In the genomic region with DNA sequence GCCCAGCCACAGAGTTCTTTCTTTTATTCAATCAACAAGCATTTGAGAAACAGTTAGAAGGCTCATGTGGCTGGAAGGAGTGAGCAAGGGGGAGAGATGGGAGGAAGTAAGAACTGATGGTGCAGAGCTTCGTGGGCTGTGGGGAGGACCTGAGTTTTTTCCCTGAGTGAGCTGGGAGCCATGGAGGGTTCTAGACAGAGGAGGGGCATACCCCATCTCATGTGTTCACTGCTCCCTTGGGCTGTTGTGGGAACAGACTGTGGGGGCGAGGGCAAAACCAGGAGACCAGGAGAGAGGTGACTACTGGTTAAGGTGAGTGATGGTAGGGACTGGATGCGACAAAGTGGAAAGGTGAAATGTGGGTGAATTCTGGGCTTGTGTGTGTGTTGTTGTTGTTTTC, we compare ENCODE assay signal across 1 cellular context.
A peak's percentile ranks its signal among the peaks of the same experiment; 100 is the strongest.
TF ChIP-seq lines count a peak whose summit lies in the region.

No MANE protein-coding gene starts in this region.

TF ChIP-seq in WTC11, 78 proteins besides CTCF, POLR2A, EP300 and RAD21:
- TF ChIP-seq, protein P1, sequence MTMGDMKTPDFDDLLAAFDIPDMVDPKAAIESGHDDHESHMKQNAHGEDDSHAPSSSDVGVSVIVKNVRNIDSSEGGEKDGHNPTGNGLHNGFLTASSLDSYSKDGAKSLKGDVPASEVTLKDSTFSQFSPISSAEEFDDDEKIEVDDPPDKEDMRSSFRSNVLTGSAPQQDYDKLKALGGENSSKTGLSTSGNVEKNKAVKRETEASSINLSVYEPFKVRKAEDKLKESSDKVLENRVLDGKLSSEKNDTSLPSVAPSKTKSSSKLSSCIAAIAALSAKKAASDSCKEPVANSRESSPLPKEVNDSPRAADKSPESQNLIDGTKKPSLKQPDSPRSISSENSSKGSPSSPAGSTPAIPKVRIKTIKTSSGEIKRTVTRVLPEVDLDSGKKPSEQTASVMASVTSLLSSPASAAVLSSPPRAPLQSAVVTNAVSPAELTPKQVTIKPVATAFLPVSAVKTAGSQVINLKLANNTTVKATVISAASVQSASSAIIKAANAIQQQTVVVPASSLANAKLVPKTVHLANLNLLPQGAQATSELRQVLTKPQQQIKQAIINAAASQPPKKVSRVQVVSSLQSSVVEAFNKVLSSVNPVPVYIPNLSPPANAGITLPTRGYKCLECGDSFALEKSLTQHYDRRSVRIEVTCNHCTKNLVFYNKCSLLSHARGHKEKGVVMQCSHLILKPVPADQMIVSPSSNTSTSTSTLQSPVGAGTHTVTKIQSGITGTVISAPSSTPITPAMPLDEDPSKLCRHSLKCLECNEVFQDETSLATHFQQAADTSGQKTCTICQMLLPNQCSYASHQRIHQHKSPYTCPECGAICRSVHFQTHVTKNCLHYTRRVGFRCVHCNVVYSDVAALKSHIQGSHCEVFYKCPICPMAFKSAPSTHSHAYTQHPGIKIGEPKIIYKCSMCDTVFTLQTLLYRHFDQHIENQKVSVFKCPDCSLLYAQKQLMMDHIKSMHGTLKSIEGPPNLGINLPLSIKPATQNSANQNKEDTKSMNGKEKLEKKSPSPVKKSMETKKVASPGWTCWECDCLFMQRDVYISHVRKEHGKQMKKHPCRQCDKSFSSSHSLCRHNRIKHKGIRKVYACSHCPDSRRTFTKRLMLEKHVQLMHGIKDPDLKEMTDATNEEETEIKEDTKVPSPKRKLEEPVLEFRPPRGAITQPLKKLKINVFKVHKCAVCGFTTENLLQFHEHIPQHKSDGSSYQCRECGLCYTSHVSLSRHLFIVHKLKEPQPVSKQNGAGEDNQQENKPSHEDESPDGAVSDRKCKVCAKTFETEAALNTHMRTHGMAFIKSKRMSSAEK (CRISPR knock-in tag; IDR thresholded peaks at IDR 0.05; ENCODE audit: borderline replicate concordance), result no peak
- 0 out of 2 replicates have a peak, but pooled peaks have one; percentile 15 for TF ChIP-seq GTF2I (CRISPR knock-in tag; conservative IDR thresholded peaks at IDR 0.05)
- TF ChIP-seq PRRX2 (CRISPR knock-in tag; IDR thresholded peaks at IDR 0.05), result no peak
